Comparison of ENCODE assay signal across 1 cellular context in genomic region chr6:15509335-15509933, GRCh38.
TF ChIP-seq lines count a peak whose summit lies in the region.

No MANE protein-coding gene starts in this region.

TF ChIP-seq in K562, 482 proteins besides CTCF, POLR2A, EP300 and RAD21 (continued from another document and continues in another):
- TF ChIP-seq MGA (IDR thresholded peaks at IDR 0.05), result peak; percentile 50
- peak; percentile 66; the same call in 1 of the 2 replicates for TF ChIP-seq MTA3 (IDR thresholded peaks at IDR 0.05; ENCODE audit: borderline replicate concordance)
- no peak for TF ChIP-seq TSHZ1 (CRISPR knock-in tag; IDR thresholded peaks at IDR 0.05)
- TF ChIP-seq RBM14 (IDR thresholded peaks at IDR 0.05; ENCODE audit: borderline replicate concordance, insufficient read depth, low read depth, low read length), result no peak
- TF ChIP-seq ZNF740 (CRISPR knock-in tag; IDR thresholded peaks at IDR 0.05), result no peak
- no peak for TF ChIP-seq ZNF740 (tag; IDR thresholded peaks at IDR 0.05)
- TF ChIP-seq RFX5 (IDR thresholded peaks at IDR 0.05; ENCODE audit: low read depth, low read length), result no peak
- no peak for TF ChIP-seq BRF1 (IDR thresholded peaks at IDR 0.05; ENCODE audit: borderline replicate concordance, extremely low read depth, insufficient read length)
- TF ChIP-seq ZZZ3 (IDR thresholded peaks at IDR 0.05), result no peak
- TF ChIP-seq PRMT5 (CRISPR knock-in tag; IDR thresholded peaks at IDR 0.05), result no peak
- 0 out of 2 replicates have a peak, but pooled peaks have one; percentile 15 for TF ChIP-seq RB1 (IDR thresholded peaks at IDR 0.05; ENCODE audit: low read depth)
- TF ChIP-seq RBM39 (optimal IDR thresholded peaks at IDR 0.05; ENCODE audit: low read depth, low read length), result no peak
- TF ChIP-seq GATAD2B (IDR thresholded peaks at IDR 0.05; ENCODE audit: borderline replicate concordance), result 0 out of 2 replicates have a peak, but pooled peaks have one; percentile 31
- TF ChIP-seq ZNF384 (IDR thresholded peaks at IDR 0.05; ENCODE audit: low read depth, low read length), result no peak
- no peak for TF ChIP-seq ZNF444 (CRISPR knock-in tag; IDR thresholded peaks at IDR 0.05)
- TF ChIP-seq CBX8 (IDR thresholded peaks at IDR 0.05; ENCODE audit: borderline replicate concordance, extremely low read depth, low read depth, low read length, poor library complexity, severe bottlenecking), result no peak
- no peak for TF ChIP-seq MLLT1 (IDR thresholded peaks at IDR 0.05)
- peak; percentile 67; the same call in 1 of the 2 replicates for TF ChIP-seq ESRRA (IDR thresholded peaks at IDR 0.05; ENCODE audit: borderline replicate concordance, low read depth)
- no peak for TF ChIP-seq PRPF4 (IDR thresholded peaks at IDR 0.05; ENCODE audit: insufficient read depth, low read depth, low read length, poor library complexity, severe bottlenecking)
- TF ChIP-seq NELFE (IDR thresholded peaks at IDR 0.05; ENCODE audit: insufficient read depth, insufficient read length), result no peak
- TF ChIP-seq CREB1 (IDR thresholded peaks at IDR 0.05), result peak; percentile 55; the same call in 1 of the 2 replicates
- TF ChIP-seq CREB1 (CRISPR knock-in tag; IDR thresholded peaks at IDR 0.05), result no peak
- TF ChIP-seq THRA (IDR thresholded peaks at IDR 0.05), result peak; percentile 93
- peak; percentile 51 for TF ChIP-seq TEAD4 (IDR thresholded peaks at IDR 0.05; ENCODE audit: low read length)
- TF ChIP-seq TEAD4 (CRISPR knock-in tag; IDR thresholded peaks at IDR 0.05; ENCODE audit: borderline replicate concordance), result no peak
- no peak for TF ChIP-seq NCOA4 (IDR thresholded peaks at IDR 0.05; ENCODE audit: partially characterized antibody)
- TF ChIP-seq RBM34 (IDR thresholded peaks at IDR 0.05; ENCODE audit: borderline replicate concordance, insufficient read depth, low read length), result no peak
- no peak for TF ChIP-seq ATF1 (CRISPR knock-in tag; IDR thresholded peaks at IDR 0.05)
- peak; percentile 79 for TF ChIP-seq ATF1 (tag; IDR thresholded peaks at IDR 0.05)
- 0 out of 2 replicates have a peak, but pooled peaks have one; percentile 26 for TF ChIP-seq CBFA2T2 (conservative IDR thresholded peaks at IDR 0.05)
- TF ChIP-seq TSC22D4 (tag; IDR thresholded peaks at IDR 0.05), result no peak
- TF ChIP-seq DPF2 (IDR thresholded peaks at IDR 0.05), result peak; percentile 94
- no peak for TF ChIP-seq ZNF146 (CRISPR knock-in tag; IDR thresholded peaks at IDR 0.05; ENCODE audit: unreplicated experiment)
- no peak for TF ChIP-seq ZBTB12 (CRISPR knock-in tag; IDR thresholded peaks at IDR 0.05)
- no peak for TF ChIP-seq ZNF431 (CRISPR knock-in tag; IDR thresholded peaks at IDR 0.05)
- TF ChIP-seq HMGN3 (IDR thresholded peaks at IDR 0.05; ENCODE audit: borderline replicate concordance, extremely low read depth, insufficient read length, low read depth, low read length), result no peak
- TF ChIP-seq ZNF668 (CRISPR knock-in tag; IDR thresholded peaks at IDR 0.05), result no peak
- TF ChIP-seq KLF6 (CRISPR knock-in tag; IDR thresholded peaks at IDR 0.05; ENCODE audit: borderline replicate concordance), result no peak
- no peak for TF ChIP-seq THAP7 (CRISPR knock-in tag; IDR thresholded peaks at IDR 0.05)
- no peak for TF ChIP-seq ATF2 (CRISPR knock-in tag; IDR thresholded peaks at IDR 0.05)
- no peak for TF ChIP-seq SP2 (IDR thresholded peaks at IDR 0.05; ENCODE audit: extremely low read depth, low read depth, low read length, poor library complexity, severe bottlenecking)
